Comparison of ENCODE assay signal across 9 cellular contexts in genomic region chr2:231411871-231412615, GRCh38. TPM values are rescaled to one million over a fixed set of nuclear protein-coding genes. Genes with fewer than 3 reads are reported as not detected.
DNase-seq lines count a peak whose midpoint lies in the region; ATAC-seq and TF ChIP-seq lines count a peak whose summit lies in the region.
"Had no signal": no experiment of that assay in that cellular context is flagged by ENCODE, and none has a peak within 500 bp of the region (broad histone marks: within the 10 kb centered on the region; RNA-seq: fewer than 3 reads in every experiment).

No MANE protein-coding gene starts in this region.

- CTCF ChIA-PET in BJ (lab: Yijun Ruan, JAX), result interaction anchor here (0.6 to 5.0 kb wide), 49 partner anchors 9 to 371 kb away, joined by 3 to 75 read pairs (median 5); no protein-coding TSS in a partner anchor
- CTCF ChIA-PET in activated CD8-positive, alpha-beta T cell treated with anti-CD3 and anti-CD28 coated beads, Interleukin-2, amount 10 ng/mL, durations not matched to agents 7 days and 5 days (lab: Charles Lee), result interaction anchor here (0.8 to 5.0 kb wide), 14 partner anchors 10 to 308 kb away, joined by 3 to 26 read pairs (median 4); no protein-coding TSS in a partner anchor

- peaks cover 15% of the 10 kb centered on the region for H3K9me3 Mint-ChIP-seq in activated CD8-positive, alpha-beta T cell treated with anti-CD3 and anti-CD28 coated beads, Interleukin-2, amount 10 ng/mL, durations not matched to agents 7 days and 5 days (ENCODE audit: insufficient read depth)
- H3K9me3 Mint-ChIP-seq in endodermal cell (peaks cover 23% of the 10 kb centered on the region), mesothelial cell of epicardium (peaks cover 8% of the 10 kb centered on the region)
- H3K9me3 Mint-ChIP-seq: central memory CD8-positive, alpha-beta T cell had no signal

- H3K9me3 ChIP-seq in endodermal cell (ENCODE audit: control insufficient read depth, low read length), result peaks cover 13% of the 10 kb centered on the region

- peak; percentile 93 for TF ChIP-seq CTCF in BJ (IDR thresholded peaks at IDR 0.05; ENCODE audit: insufficient read depth, low read depth, low read length)
- peak; percentile 97 for TF ChIP-seq CTCF in endodermal cell (conservative IDR thresholded peaks at IDR 0.05)
- peak; percentile 58 for TF ChIP-seq CTCF in mesothelial cell of epicardium (IDR thresholded peaks at IDR 0.05; ENCODE audit: unreplicated experiment)

- H3K4me1 ChIP-seq in endodermal cell (ENCODE audit: control insufficient read depth, insufficient read depth, low read length), result no peaks in the 10 kb centered on the region

- peaks cover 5% of the 10 kb centered on the region for H3K36me3 Mint-ChIP-seq in activated CD8-positive, alpha-beta T cell treated with anti-CD3 and anti-CD28 coated beads, Interleukin-2, amount 10 ng/mL, durations not matched to agents 7 days and 5 days (ENCODE audit: low read depth)
- H3K36me3 Mint-ChIP-seq in endodermal cell (ENCODE audit: low read depth) (peaks cover 5% of the 10 kb centered on the region), mesothelial cell of epicardium (no peaks in the 10 kb centered on the region)

- H3K27me3 Mint-ChIP-seq in activated CD8-positive, alpha-beta T cell treated with anti-CD3 and anti-CD28 coated beads, Interleukin-2, amount 10 ng/mL, durations not matched to agents 7 days and 5 days (ENCODE audit: low read depth), result peaks cover 38% of the 10 kb centered on the region
- H3K27me3 Mint-ChIP-seq in endodermal cell (ENCODE audit: insufficient read depth) (no peaks in the 10 kb centered on the region), mesothelial cell of epicardium (ENCODE audit: low read depth) (no peaks in the 10 kb centered on the region)

- H3K27ac Mint-ChIP-seq in activated CD8-positive, alpha-beta T cell treated with anti-CD3 and anti-CD28 coated beads, Interleukin-2, amount 10 ng/mL, durations not matched to agents 7 days and 5 days, result no peak overlapping the region
- H3K27ac Mint-ChIP-seq in endodermal cell (peak overlapping the region; percentile 95), mesothelial cell of epicardium (peak overlapping the region; percentile 72)

- H3K27me3 ChIP-seq in BJ (ENCODE audit: control insufficient read depth, insufficient read depth, low read length) (no peaks in the 10 kb centered on the region; the same call in 1 of the 2 replicates), endodermal cell (ENCODE audit: control insufficient read depth, insufficient read depth, low read length, poor library complexity, severe bottlenecking) (no peaks in the 10 kb centered on the region)

- peak overlapping the region; percentile 49 for H3K27ac ChIP-seq in endodermal cell (ENCODE audit: low read depth, low read length)

- ATAC-seq in GM18907 (IDR thresholded peaks at IDR 0.05; ENCODE audit: unreplicated experiment) (peak; percentile 99), HG03108 (IDR thresholded peaks at IDR 0.05; ENCODE audit: unreplicated experiment) (peak; percentile 96)
- ATAC-seq in activated CD8-positive, alpha-beta T cell treated with anti-CD3 and anti-CD28 coated beads, Interleukin-2, amount 10 ng/mL, durations not matched to agents 7 days and 5 days, result peak; percentile 99

- H3K4me1 Mint-ChIP-seq in activated CD8-positive, alpha-beta T cell treated with anti-CD3 and anti-CD28 coated beads, Interleukin-2, amount 10 ng/mL, durations not matched to agents 7 days and 5 days (ENCODE audit: low read depth), result peaks cover 5% of the 10 kb centered on the region
- peaks cover 19% of the 10 kb centered on the region for H3K4me1 Mint-ChIP-seq in endodermal cell
- peaks cover 30% of the 10 kb centered on the region for H3K4me1 Mint-ChIP-seq in mesothelial cell of epicardium
- H3K4me1 Mint-ChIP-seq: central memory CD8-positive, alpha-beta T cell had no signal

- WGBS in endodermal cell (ENCODE audit: insufficient coverage in 1 of 2, insufficient read length in 1 of 2), 2 experiments, result 2% methylated on average over 7 to 65 of the region's 65 CpGs

- DNase-seq in BJ (ENCODE audit: low read depth) (peak; percentile 29), NCI-H526 treated with DMSO at 0.1 percent for 48 hours (lab: John Stamatoyannopoulos, UW) (peak; percentile 68), endodermal cell (peak; percentile 99), mesothelial cell of epicardium (ENCODE audit: low spot score in 2 of 2, unreplicated experiment in 2 of 2) (peak; percentile 61 to 90)
- peak; percentile 80 for DNase-seq in activated CD8-positive, alpha-beta T cell treated with anti-CD3 and anti-CD28 coated beads, Interleukin-2, amount 10 ng/mL, durations not matched to agents 7 days and 5 days
- DNase-seq in stimulated activated CD8-positive, alpha-beta memory T cell treated with anti-CD3 and anti-CD28 coated beads, Interleukin-2, amount 100 ng/mL, for 1 hour (ENCODE audit: low read depth in 2 of 2), result peak; percentile 53 to 67

- H3K36me3 ChIP-seq in BJ (ENCODE audit: control insufficient read depth, insufficient read depth, low read length) (no peaks in the 10 kb centered on the region), endodermal cell (ENCODE audit: control insufficient read depth, insufficient read depth, low read length) (no peaks in the 10 kb centered on the region)

- H3K4me3 Mint-ChIP-seq in activated CD8-positive, alpha-beta T cell treated with anti-CD3 and anti-CD28 coated beads, Interleukin-2, amount 10 ng/mL, durations not matched to agents 7 days and 5 days, result peak overlapping the region; percentile 54
- H3K4me3 Mint-ChIP-seq in endodermal cell (peak overlapping the region; percentile 58), mesothelial cell of epicardium (peak overlapping the region; percentile 70)
- H3K4me3 Mint-ChIP-seq: central memory CD8-positive, alpha-beta T cell had no signal

- H3K4me3 ChIP-seq in BJ (ENCODE audit: low read depth, low read length) (peak overlapping the region; percentile 64), endodermal cell (ENCODE audit: low read length) (peak overlapping the region; percentile 75)

- POLR2A ChIA-PET in BJ (lab: Charles Lee), result interaction anchor here (0.6 kb wide), 2 partner anchors 40 to 109 kb away, joined by 6 to 23 read pairs; no protein-coding TSS in a partner anchor
- POLR2A ChIA-PET in activated CD8-positive, alpha-beta T cell treated with anti-CD3 and anti-CD28 coated beads, Interleukin-2, amount 10 ng/mL, durations not matched to agents 7 days and 5 days (lab: Charles Lee), result no interaction called here

- peak overlapping the region; percentile 93 for H3K9ac ChIP-seq in endodermal cell (ENCODE audit: extremely low read depth, low read length, poor library complexity, severe bottlenecking)

RNA-seq across cellular contexts. Expression of gene B3GNT7, which starts 16.5 kb away (rescaled TPM):
- 0.06 and 0.15 TPM in 2 replicates for polyA plus RNA-seq in BJ (2011; rRNA removed)
- 0.09 and 0.51 TPM in 2 replicates for polyA minus RNA-seq in BJ (2011; rRNA and poly(A)+ RNA removed)
- total RNA-seq in activated CD8-positive, alpha-beta T cell treated with anti-CD3 and anti-CD28 coated beads, Interleukin-2, amount 10 ng/mL, durations not matched to agents 7 days and 5 days, result under 1 TPM; 0.26 to 0.34 TPM
- total RNA-seq in endodermal cell (10 to 100 TPM; 13.0 to 32.3 TPM), mesothelial cell of epicardium (5.2 to 7.0 TPM (median 5.6 TPM) in 3 replicates)
- polyA plus RNA-seq in endodermal cell (2013, experiment 1 of 2), result 5.7 TPM
- polyA plus RNA-seq in endodermal cell (2013, experiment 2 of 2), result 3.7 TPM

RNA-seq across cellular contexts. Expression of gene NCL, which starts 52.2 kb away (rescaled TPM):
- 76.9 and 111 TPM in 2 replicates for polyA plus RNA-seq in BJ (2011; rRNA removed)
- 13.6 and 28.7 TPM in 2 replicates for polyA minus RNA-seq in BJ (2011; rRNA and poly(A)+ RNA removed)
- total RNA-seq in activated CD8-positive, alpha-beta T cell treated with anti-CD3 and anti-CD28 coated beads, Interleukin-2, amount 10 ng/mL, durations not matched to agents 7 days and 5 days, result 100 to 1,000 TPM; 665 to 686 TPM
- total RNA-seq in endodermal cell (100 to 1,000 TPM; 774 to 785 TPM), mesothelial cell of epicardium (631 to 645 TPM (median 634 TPM) in 3 replicates)
- polyA plus RNA-seq in endodermal cell (2013, experiment 1 of 2), result 504 TPM
- polyA plus RNA-seq in endodermal cell (2013, experiment 2 of 2), result 496 TPM

Comparison
In these comparisons a context has a peak if more than half of its experiments do, and no peak if none do; other contexts are left out.
1. Peak in every context shown above with its lines: DNase-seq, ATAC-seq, H3K4me3 ChIP-seq and H3K27ac ChIP-seq.
2. DNase-seq: peak in every context shown above with its lines; median percentile 99 in endodermal cell; 80 in activated CD8-positive, alpha-beta T cell treated with anti-CD3 and anti-CD28 coated beads, Interleukin-2, amount 10 ng/mL, durations not matched to agents 7 days and 5 days; 76 in mesothelial cell of epicardium; 68 in NCI-H526 treated with DMSO at 0.1 percent for 48 hours; 60 in stimulated activated CD8-positive, alpha-beta memory T cell treated with anti-CD3 and anti-CD28 coated beads, Interleukin-2, amount 100 ng/mL, for 1 hour; 29 in BJ.